Comparison of ENCODE assay signal across 12 cellular contexts in the genomic region with DNA sequence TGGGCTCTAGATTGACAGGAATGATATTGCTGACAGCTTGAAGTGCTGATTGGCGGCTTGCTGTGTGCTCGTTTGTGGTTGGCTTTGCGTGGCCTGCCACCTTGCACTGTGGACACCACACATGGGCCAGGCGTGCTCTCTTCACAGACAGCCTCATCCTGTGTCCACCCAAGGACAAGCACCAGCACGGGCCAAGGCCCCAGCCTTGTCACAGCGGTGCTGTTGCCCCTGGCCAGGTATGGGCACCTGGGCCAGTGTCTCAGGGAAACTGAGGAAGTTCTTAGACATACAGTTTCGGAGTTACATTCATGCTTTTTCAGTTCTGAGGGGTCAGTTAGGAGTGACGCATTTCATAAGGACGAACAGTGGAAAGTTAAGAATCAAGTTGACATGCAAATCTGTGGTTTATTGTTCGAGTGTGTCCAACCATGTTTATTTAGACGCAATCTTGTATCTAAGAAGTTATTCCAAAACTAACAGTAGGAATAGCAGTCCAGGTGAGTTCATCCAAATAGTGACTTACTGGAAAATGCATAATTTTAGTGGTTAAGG.
DNase-seq lines count a peak whose midpoint lies in the region; ATAC-seq, FAIRE-seq and TF ChIP-seq lines count a peak whose summit lies in the region.
"Had no signal": no experiment of that assay in that cellular context is flagged by ENCODE, and none has a peak within 500 bp of the region (broad histone marks: within the 10 kb centered on the region; RNA-seq: fewer than 3 reads in every experiment).

No MANE protein-coding gene starts in this region.

- 0 out of 2 replicates have a peak overlapping the region, but pooled peaks have one; percentile 19 for H3K27ac ChIP-seq in SK-N-MC
- H3K27ac ChIP-seq: heart right ventricle, testis had no signal

- peaks cover 24% of the 10 kb centered on the region for H3K36me3 Mint-ChIP-seq in T-helper 1 cell treated with Interleukin-12 subunit alpha and Interleukin-12 subunit beta and Interleukin-4 antibody, amounts not matched to agents 30 μg/mL and 1 μg/mL, for 36 hours (ENCODE audit: low read depth)
- peaks cover 59% of the 10 kb centered on the region for H3K36me3 Mint-ChIP-seq in nephron progenitor cell (ENCODE audit: low read depth)
- H3K36me3 Mint-ChIP-seq in activated CD8-positive, alpha-beta memory T cell treated with anti-CD3 and anti-CD28 coated beads, Interleukin-2, amount 10 ng/mL, durations not matched to agents 7 days and 5 days = peaks cover 8% of the 10 kb centered on the region

- no peak overlapping the region for H3K9ac ChIP-seq in SK-N-MC (ENCODE audit: insufficient read length)

- no peaks in the 10 kb centered on the region for H3K9me3 ChIP-seq in SK-N-MC (ENCODE audit: low read depth, low read length)
- H3K9me3 ChIP-seq: heart right ventricle, testis had no signal

- no peak for DNase-seq in T-helper 1 cell
- no peak for DNase-seq in SK-N-MC (ENCODE audit: low read depth, low spot score)
- no peak for DNase-seq in nephron progenitor cell
- DNase-seq in RCC 7860 (ENCODE audit: low spot score) = no peak
- no peak for DNase-seq in activated CD8-positive, alpha-beta memory T cell treated with anti-CD3 and anti-CD28 coated beads, Interleukin-2, amount 10 ng/mL, durations not matched to agents 7 days and 5 days
- DNase-seq in GOT3 (lab: John Stamatoyannopoulos, UW) = no peak
- DNase-seq: heart right ventricle, T-helper 9 cell, testis had no signal

- no peaks in the 10 kb centered on the region for H3K27me3 Mint-ChIP-seq in T-helper 1 cell treated with Interleukin-12 subunit alpha and Interleukin-12 subunit beta and Interleukin-4 antibody, amounts not matched to agents 30 μg/mL and 1 μg/mL, for 36 hours (ENCODE audit: low read depth)
- H3K27me3 Mint-ChIP-seq in nephron progenitor cell (ENCODE audit: low read depth, poor library complexity) = no peaks in the 10 kb centered on the region
- no peaks in the 10 kb centered on the region for H3K27me3 Mint-ChIP-seq in activated CD8-positive, alpha-beta memory T cell treated with anti-CD3 and anti-CD28 coated beads, Interleukin-2, amount 10 ng/mL, durations not matched to agents 7 days and 5 days

- H3K27ac Mint-ChIP-seq in T-helper 1 cell treated with Interleukin-12 subunit alpha and Interleukin-12 subunit beta and Interleukin-4 antibody, amounts not matched to agents 30 μg/mL and 1 μg/mL, for 36 hours = peak overlapping the region; percentile 39
- peak overlapping the region; percentile 90 for H3K27ac Mint-ChIP-seq in nephron progenitor cell
- no peak overlapping the region for H3K27ac Mint-ChIP-seq in activated CD8-positive, alpha-beta memory T cell treated with anti-CD3 and anti-CD28 coated beads, Interleukin-2, amount 10 ng/mL, durations not matched to agents 7 days and 5 days

- CTCF ChIA-PET in activated CD8-positive, alpha-beta memory T cell treated with anti-CD3 and anti-CD28 coated beads, Interleukin-2, amount 10 ng/mL, durations not matched to agents 7 days and 5 days (lab: Charles Lee) = no interaction called here

- ATAC-seq in GM21786 (IDR thresholded peaks at IDR 0.05; ENCODE audit: unreplicated experiment) = peak; percentile 34
- ATAC-seq in activated CD8-positive, alpha-beta memory T cell treated with anti-CD3 and anti-CD28 coated beads, Interleukin-2, amount 10 ng/mL, durations not matched to agents 7 days and 5 days = no peak

- peaks cover 26% of the 10 kb centered on the region for H3K36me3 ChIP-seq in SK-N-MC (ENCODE audit: insufficient read depth, low read length)

- H3K4me3 ChIP-seq in SK-N-MC = no peak overlapping the region
- H3K4me3 ChIP-seq: heart right ventricle, testis had no signal

- H3K4me3 Mint-ChIP-seq in T-helper 1 cell treated with Interleukin-12 subunit alpha and Interleukin-12 subunit beta and Interleukin-4 antibody, amounts not matched to agents 30 μg/mL and 1 μg/mL, for 36 hours = no peak overlapping the region
- no peak overlapping the region for H3K4me3 Mint-ChIP-seq in nephron progenitor cell
- H3K4me3 Mint-ChIP-seq in activated CD8-positive, alpha-beta memory T cell treated with anti-CD3 and anti-CD28 coated beads, Interleukin-2, amount 10 ng/mL, durations not matched to agents 7 days and 5 days = no peak overlapping the region

- H3K9me3 Mint-ChIP-seq in T-helper 1 cell treated with Interleukin-12 subunit alpha and Interleukin-12 subunit beta and Interleukin-4 antibody, amounts not matched to agents 30 μg/mL and 1 μg/mL, for 36 hours = no peaks in the 10 kb centered on the region
- H3K9me3 Mint-ChIP-seq in nephron progenitor cell = no peaks in the 10 kb centered on the region
- no peaks in the 10 kb centered on the region for H3K9me3 Mint-ChIP-seq in activated CD8-positive, alpha-beta memory T cell treated with anti-CD3 and anti-CD28 coated beads, Interleukin-2, amount 10 ng/mL, durations not matched to agents 7 days and 5 days (ENCODE audit: low read depth)

- peaks cover 16% of the 10 kb centered on the region for H3K4me1 Mint-ChIP-seq in T-helper 1 cell treated with Interleukin-12 subunit alpha and Interleukin-12 subunit beta and Interleukin-4 antibody, amounts not matched to agents 30 μg/mL and 1 μg/mL, for 36 hours (ENCODE audit: low read depth)
- H3K4me1 Mint-ChIP-seq in nephron progenitor cell = peaks cover 3% of the 10 kb centered on the region
- peaks cover 13% of the 10 kb centered on the region for H3K4me1 Mint-ChIP-seq in activated CD8-positive, alpha-beta memory T cell treated with anti-CD3 and anti-CD28 coated beads, Interleukin-2, amount 10 ng/mL, durations not matched to agents 7 days and 5 days

- TF ChIP-seq CTCF in nephron progenitor cell (IDR thresholded peaks at IDR 0.05) = no peak

- no peak for FAIRE-seq in RCC 7860 (lab: Jason Lieb, UNC)
- FAIRE-seq: endometrium had no signal
